7 cellular contexts compared by ENCODE assay signal in genomic region chr11:125494601-125494986, GRCh38. TPM values are rescaled to one million over a fixed set of nuclear protein-coding genes. Genes with fewer than 3 reads are reported as not detected.
A peak's percentile ranks its signal among the peaks of the same experiment; 100 is the strongest.
DNase-seq lines count a peak whose midpoint lies in the region; ATAC-seq lines count a peak whose summit lies in the region.

No MANE protein-coding gene starts in this region.

- H3K9ac ChIP-seq in adipocyte (ENCODE audit: low read length), result peak overlapping the region; percentile 84

- H3K27me3 ChIP-seq in H7 (ENCODE audit: control insufficient read depth, insufficient read depth, low read length) (peaks cover 25% of the 10 kb centered on the region), adipocyte (replicated peaks; ENCODE audit: control insufficient read depth, insufficient read depth, low read length) (no peaks in the 10 kb centered on the region)

- peak; percentile 42 for ATAC-seq in stimulated activated memory B cell treated with anti-CD40 and anti-IgM and Interleukin-4, amounts not matched to agents 10 μg/mL and 1 μg/mL and 100 μg/mL, for 72 hours

- DNase-seq in H7 (peak; percentile 46), adipocyte (ENCODE audit: low read depth) (peak; percentile 16), kidney tubule cell (ENCODE audit: low spot score) (no peak), COLO829 (ENCODE audit: low spot score) (no peak), RPMI8226 (no peak)

- H3K4me1 ChIP-seq in adipocyte (ENCODE audit: control insufficient read depth, insufficient read depth, low read length), result peaks cover 9% of the 10 kb centered on the region

- peaks cover 15% of the 10 kb centered on the region for H3K4me1 Mint-ChIP-seq in stimulated activated memory B cell treated with anti-CD40 and anti-IgM and Interleukin-4, amounts not matched to agents 10 μg/mL and 1 μg/mL and 100 μg/mL, for 72 hours

- H3K36me3 ChIP-seq in H7 (replicated peaks; ENCODE audit: control insufficient read depth, insufficient read depth, low read length) (no peaks in the 10 kb centered on the region), adipocyte (ENCODE audit: control insufficient read depth, insufficient read depth, low read length, severe bottlenecking) (no peaks in the 10 kb centered on the region)

- no peaks in the 10 kb centered on the region for H3K36me3 Mint-ChIP-seq in stimulated activated memory B cell treated with anti-CD40 and anti-IgM and Interleukin-4, amounts not matched to agents 10 μg/mL and 1 μg/mL and 100 μg/mL, for 72 hours

- H3K4me3 Mint-ChIP-seq in stimulated activated memory B cell treated with anti-CD40 and anti-IgM and Interleukin-4, amounts not matched to agents 10 μg/mL and 1 μg/mL and 100 μg/mL, for 72 hours, result peak overlapping the region; percentile 72

- peak overlapping the region; percentile 9 for H3K27ac Mint-ChIP-seq in stimulated activated memory B cell treated with anti-CD40 and anti-IgM and Interleukin-4, amounts not matched to agents 10 μg/mL and 1 μg/mL and 100 μg/mL, for 72 hours

- H3K4me3 ChIP-seq in H7 (ENCODE audit: insufficient read depth, low read depth, low read length) (peak overlapping the region; percentile 72), adipocyte (ENCODE audit: low read length) (peak overlapping the region; percentile 78), iPS-11a (ENCODE audit: low read depth, low read length) (peak overlapping the region; percentile 64)

- no peaks in the 10 kb centered on the region for H3K9me3 Mint-ChIP-seq in stimulated activated memory B cell treated with anti-CD40 and anti-IgM and Interleukin-4, amounts not matched to agents 10 μg/mL and 1 μg/mL and 100 μg/mL, for 72 hours

- peaks cover 67% of the 10 kb centered on the region for H3K27me3 Mint-ChIP-seq in stimulated activated memory B cell treated with anti-CD40 and anti-IgM and Interleukin-4, amounts not matched to agents 10 μg/mL and 1 μg/mL and 100 μg/mL, for 72 hours

- H3K9me3 ChIP-seq in adipocyte (ENCODE audit: control insufficient read depth, low read length), result no peaks in the 10 kb centered on the region

RNA-seq across cellular contexts. Expression of gene FEZ1, which starts 1.5 kb away (rescaled TPM):
- total RNA-seq in H7 (2014; rRNA removed; shearing (Covaris generic)), result 93.8 and 98.9 TPM in 2 replicates

Comparison
In these comparisons a context has a peak if more than half of its experiments do, and no peak if none do; other contexts are left out.
1. DNase-seq: peak in H7 (single experiment) and adipocyte (single experiment); none in kidney tubule cell (single experiment), COLO829 (single experiment) and RPMI8226 (single experiment).
2. Peak in every context shown above with its lines, with median percentiles within 50 percentile points of each other: H3K4me3 ChIP-seq.